Comparison of ENCODE assay signal across 14 cellular contexts in the genomic region with DNA sequence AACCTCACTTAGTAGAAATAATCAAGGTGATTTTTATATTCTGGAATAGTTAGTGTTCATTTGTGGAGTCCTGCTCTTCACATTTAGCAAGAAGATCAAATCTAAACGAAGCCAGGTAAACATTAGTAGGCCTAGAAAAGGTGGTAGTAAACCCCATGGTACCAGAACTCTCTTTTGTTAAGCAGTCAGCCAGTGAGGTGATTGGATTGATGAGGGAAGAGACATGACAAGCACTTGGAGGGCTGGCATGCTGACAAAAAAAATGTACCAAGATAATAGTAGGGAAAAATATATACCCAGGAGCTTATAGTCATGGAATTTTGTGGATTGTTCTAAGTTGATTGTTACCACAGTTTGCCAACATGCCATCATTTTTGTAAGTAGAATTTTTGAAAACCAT.
A peak's percentile ranks its signal among the peaks of the same experiment; 100 is the strongest.
DNase-seq lines count a peak whose midpoint lies in the region; ATAC-seq, FAIRE-seq and TF ChIP-seq lines count a peak whose summit lies in the region.
"Had no signal": no experiment of that assay in that cellular context is flagged by ENCODE, and none has a peak within 500 bp of the region (broad histone marks: within the 10 kb centered on the region; RNA-seq: fewer than 3 reads in every experiment).

No MANE protein-coding gene starts in this region.

- no peak overlapping the region; the same call in 1 of the 2 replicates for H2AK5ac ChIP-seq in H1 (ENCODE audit: low read depth, low read length)

- H3K27ac Mint-ChIP-seq in neural progenitor cell = no peak overlapping the region
- H3K27ac Mint-ChIP-seq: natural killer cell had no signal

- H3K23me2 ChIP-seq in H1 (ENCODE audit: low read depth, low read length) = no peaks in the 10 kb centered on the region

- no peak overlapping the region for H4K91ac ChIP-seq in H1 (replicated peaks; ENCODE audit: insufficient read length, low read length)

- H3K4me1 Mint-ChIP-seq in neural progenitor cell = peaks cover 27% of the 10 kb centered on the region
- H3K4me1 Mint-ChIP-seq: natural killer cell had no signal

- H3K4me3 Mint-ChIP-seq in neural progenitor cell = no peak overlapping the region
- H3K4me3 Mint-ChIP-seq: natural killer cell had no signal

- DNase-seq in G401 (ENCODE audit: low spot score) (peak; percentile 53), NCI-H226 (peak; percentile 43), H1 (ENCODE audit: low read depth in 1 of 2, low spot score in 2 of 2) (no peak), neural progenitor cell (ENCODE audit: low spot score) (peak; percentile 10), ecto neural progenitor cell (ENCODE audit: low spot score) (no peak), D341Med (ENCODE audit: low spot score) (no peak), upper lobe of right lung (no peak), mucosa of gallbladder (ENCODE audit: low spot score) (no peak)
- DNase-seq: activated CD4-positive, CD25-positive, alpha-beta regulatory T cell treated with anti-CD3 and anti-CD28 coated beads, Interleukin-2, amount 50 U/mL, for 72 hours; activated T-cell treated with anti-CD3 and anti-CD28 coated beads for 4 hours; natural killer cell; NCI-H146 had no signal

- intact Hi-C loops in upper lobe of right lung (cut with DNase I) = no loop called here

- POLR2A ChIA-PET in H1 (lab: Charles Lee; ENCODE audit: partially characterized antibody) = no interaction called here

- in situ Hi-C loops in G401 (cut with HindIII; ENCODE audit: low sequenced_read_pairs) = no loop called here

- H3F3A ChIP-seq in neural progenitor cell (ENCODE audit: low read depth) = no peaks in the 10 kb centered on the region

- peak overlapping the region; percentile 49; the same call in 1 of the 2 replicates for H2BK5ac ChIP-seq in H1 (ENCODE audit: low read depth, low read length)

- no peak overlapping the region for H3K18ac ChIP-seq in H1 (ENCODE audit: extremely low read depth, low read length)

- H3K36me3 ChIP-seq in H1 (ENCODE audit: control insufficient read depth in 2 of 4, insufficient read depth in 4 of 4, low read length in 3 of 4) (no peaks in the 10 kb centered on the region), neural progenitor cell (no peaks in the 10 kb centered on the region), upper lobe of right lung (no peaks in the 10 kb centered on the region)

- no peak overlapping the region for H3K56ac ChIP-seq in H1 (replicated peaks; ENCODE audit: insufficient read length, low read depth, low read length)

- H3K4me2 ChIP-seq in H1 (ENCODE audit: insufficient read depth in 1 of 2, low read depth in 2 of 2, low read length in 2 of 2) = peak overlapping the region; percentile 43 to 47; a peak in 2 of 4 replicates
- peak overlapping the region; percentile 43 for H3K4me2 ChIP-seq in neural progenitor cell

- ATAC-seq in upper lobe of right lung = no peak
- ATAC-seq: natural killer cell had no signal

- H4K8ac ChIP-seq in H1 (ENCODE audit: extremely low read depth, insufficient read depth, low read length) = no peak overlapping the region

- no peak overlapping the region; a peak in 1 of 7 replicates for H3K9ac ChIP-seq in H1 (replicated peaks in 1 of 4; ENCODE audit: extremely low read depth in 1 of 4, low read depth in 3 of 4, low read length in 3 of 4)
- no peak overlapping the region for H3K9ac ChIP-seq in neural progenitor cell

- no peak overlapping the region for H3K4ac ChIP-seq in H1 (replicated peaks; ENCODE audit: insufficient read length, low read depth, low read length)

- no peaks in the 10 kb centered on the region for H3K9me3 ChIP-seq in H1 (ENCODE audit: insufficient read depth in 2 of 2, low read depth in 1 of 2, low read length in 1 of 2)
- H3K9me3 ChIP-seq in neural progenitor cell (ENCODE audit: low read depth) = no peaks in the 10 kb centered on the region
- no peaks in the 10 kb centered on the region for H3K9me3 ChIP-seq in upper lobe of right lung

- 31% methylated on average over 1 of the region's 1 CpG; no CpG with 5 or more reads in 1 of the 2 experiments for WGBS in H1 (ENCODE audit: extremely low coverage in 1 of 2, insufficient coverage in 1 of 2, insufficient read length in 1 of 2, insufficient replicate concordance in 2 of 2, low coverage in 1 of 2, low lambda C conversion rate in 2 of 2, missing lambda C conversion rate in 1 of 2), 2 experiments

- CTCF ChIA-PET in H1 (lab: Charles Lee; ENCODE audit: partially characterized antibody) = no interaction called here

- no peaks in the 10 kb centered on the region for H3K79me1 ChIP-seq in H1 (ENCODE audit: low read depth, low read length)

- H4K5ac ChIP-seq in H1 (ENCODE audit: insufficient read length, low read depth, low read length) = peak overlapping the region; percentile 91

- no peaks in the 10 kb centered on the region for H3K9me3 Mint-ChIP-seq in neural progenitor cell
- H3K9me3 Mint-ChIP-seq: natural killer cell had no signal

- H2BK120ac ChIP-seq in H1 (replicated peaks; ENCODE audit: low read depth, low read length) = no peak overlapping the region

- no peaks in the 10 kb centered on the region for H3K79me2 ChIP-seq in H1 (ENCODE audit: control insufficient read depth in 1 of 2, insufficient read depth in 2 of 2, low read length in 2 of 2)
- H3K79me2 ChIP-seq in neural progenitor cell (ENCODE audit: low read depth) = no peaks in the 10 kb centered on the region

- H4K20me1 ChIP-seq in H1 (replicated peaks in 1 of 2; ENCODE audit: control insufficient read depth in 1 of 2, insufficient read depth in 2 of 2, low read length in 2 of 2) (no peaks in the 10 kb centered on the region), neural progenitor cell (ENCODE audit: low read depth) (no peaks in the 10 kb centered on the region)

- TF ChIP-seq CTCF in H1 (IDR thresholded peaks at IDR 0.05; ENCODE audit: control extremely low read depth in 1 of 3, insufficient read depth in 1 of 3, low read depth in 1 of 3, low read length in 3 of 3) (no peak), neural progenitor cell (IDR thresholded peaks at IDR 0.05) (no peak), upper lobe of right lung (IDR thresholded peaks at IDR 0.05) (no peak)

- H2BK12ac ChIP-seq in H1 (ENCODE audit: low read depth, low read length) = peak overlapping the region; percentile 62; the same call in 1 of the 2 replicates

- H3K4me3 ChIP-seq in H1 (ENCODE audit: extremely low read depth in 1 of 4, insufficient read depth in 2 of 4, low read depth in 3 of 4, low read length in 4 of 4) (peak overlapping the region in 1 of 4 experiments; percentile 26; a peak in 1 of 8 replicates), neural progenitor cell (no peak overlapping the region), upper lobe of right lung (no peak overlapping the region)
- H3K4me3 ChIP-seq: dorsolateral prefrontal cortex had no signal

- TF ChIP-seq POLR2A in H1 (IDR thresholded peaks at IDR 0.05; ENCODE audit: control extremely low read depth in 1 of 2, low read depth in 2 of 2, low read length in 2 of 2) = no peak

- TF ChIP-seq RAD21 in H1 (IDR thresholded peaks at IDR 0.05 in 1 of 2, conservative IDR thresholded peaks at IDR 0.05 in 1 of 2; ENCODE audit: low read depth in 2 of 2, low read length in 2 of 2) = no peak

- no peaks in the 10 kb centered on the region for H3K27me3 Mint-ChIP-seq in neural progenitor cell (ENCODE audit: insufficient read depth, low read depth)

- no peak overlapping the region for H3K14ac ChIP-seq in H1 (ENCODE audit: insufficient read length)

- no peak overlapping the region for H2BK20ac ChIP-seq in H1 (ENCODE audit: low read length)

- H3K4me1 ChIP-seq in H1 (replicated peaks in 1 of 4; ENCODE audit: control insufficient read depth in 3 of 4, insufficient read depth in 4 of 4, low read length in 3 of 4) = peaks cover 0 to 16% (median 7%) of the 10 kb centered on the region in 4 experiments; a peak in 5 of 7 replicates
- H3K4me1 ChIP-seq in neural progenitor cell = peaks cover 15% of the 10 kb centered on the region
- no peaks in the 10 kb centered on the region for H3K4me1 ChIP-seq in upper lobe of right lung

- H2AFZ ChIP-seq in H1 (ENCODE audit: low read length) (peak overlapping the region; percentile 44; the same call in 1 of the 2 replicates), neural progenitor cell (replicated peaks) (peak overlapping the region; percentile 90)

- FAIRE-seq in H1 (lab: Jason Lieb, UNC) = peak; percentile 58

- TF ChIP-seq EP300 in H1 (IDR thresholded peaks at IDR 0.05; ENCODE audit: borderline replicate concordance in 1 of 2, low read depth in 2 of 2, low read length in 2 of 2) = no peak

- H3K23ac ChIP-seq in H1 (ENCODE audit: insufficient read length) = no peak overlapping the region

- H2BK15ac ChIP-seq in H1 (ENCODE audit: low read length) = no peak overlapping the region

- H3K27ac ChIP-seq in H1 (ENCODE audit: low read depth, low read length) (0 out of 2 replicates have a peak overlapping the region, but pooled peaks have one; percentile 44), neural progenitor cell (no peak overlapping the region), upper lobe of right lung (no peak overlapping the region)
- H3K27ac ChIP-seq: foreskin keratinocyte had no signal

- no peaks in the 10 kb centered on the region for H3K27me3 ChIP-seq in H1 (replicated peaks in 1 of 4; ENCODE audit: control insufficient read depth in 3 of 4, extremely low read depth in 1 of 4, insufficient read depth in 3 of 4, low read length in 3 of 4)
- no peaks in the 10 kb centered on the region for H3K27me3 ChIP-seq in neural progenitor cell
- no peaks in the 10 kb centered on the region for H3K27me3 ChIP-seq in upper lobe of right lung
- H3K27me3 ChIP-seq: dorsolateral prefrontal cortex, foreskin keratinocyte had no signal

- H3K36me3 Mint-ChIP-seq in neural progenitor cell = no peaks in the 10 kb centered on the region
- H3K36me3 Mint-ChIP-seq: natural killer cell had no signal

TF ChIP-seq in H1, 55 proteins besides CTCF, POLR2A, EP300 and RAD21 (continues in another document):
- TF ChIP-seq HDAC2 (IDR thresholded peaks at IDR 0.05; ENCODE audit: borderline replicate concordance in 1 of 2, low read depth in 2 of 2, low read length in 2 of 2) = no peak
- TF ChIP-seq SP2 (IDR thresholded peaks at IDR 0.05; ENCODE audit: low read length) = no peak
- no peak for TF ChIP-seq TAF7 (optimal IDR thresholded peaks at IDR 0.05; ENCODE audit: borderline replicate concordance, low read depth, low read length)
- no peak for TF ChIP-seq KDM4A (IDR thresholded peaks at IDR 0.05; ENCODE audit: low read depth, low read length, severe bottlenecking)
- no peak for TF ChIP-seq SP4 (IDR thresholded peaks at IDR 0.05; ENCODE audit: low read length)
- no peak for TF ChIP-seq SIN3A (conservative IDR thresholded peaks at IDR 0.05 in 1 of 2, IDR thresholded peaks at IDR 0.05 in 1 of 2; ENCODE audit: low read depth in 1 of 2, low read length in 2 of 2)
- no peak for TF ChIP-seq JUN (IDR thresholded peaks at IDR 0.05; ENCODE audit: low read depth, low read length)
- TF ChIP-seq POLR2AphosphoS5 (IDR thresholded peaks at IDR 0.05; ENCODE audit: low read depth, low read length) = no peak
- TF ChIP-seq BRCA1 (IDR thresholded peaks at IDR 0.05; ENCODE audit: low read depth, low read length) = no peak
- TF ChIP-seq TBP (IDR thresholded peaks at IDR 0.05; ENCODE audit: low read depth, low read length) = no peak
- TF ChIP-seq, protein P1, sequence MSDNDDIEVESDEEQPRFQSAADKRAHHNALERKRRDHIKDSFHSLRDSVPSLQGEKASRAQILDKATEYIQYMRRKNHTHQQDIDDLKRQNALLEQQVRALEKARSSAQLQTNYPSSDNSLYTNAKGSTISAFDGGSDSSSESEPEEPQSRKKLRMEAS (IDR thresholded peaks at IDR 0.05) = no peak

Comparison
In these comparisons a context has a peak if more than half of its experiments do, and no peak if none do; other contexts are left out.
1. DNase-seq: peak in G401 (single experiment), NCI-H226 (single experiment) and neural progenitor cell (single experiment); none in H1 (0 of 2), ecto neural progenitor cell (single experiment), D341Med (single experiment), upper lobe of right lung (single experiment) and mucosa of gallbladder (single experiment).